8 cellular contexts compared by ENCODE assay signal in the genomic region with DNA sequence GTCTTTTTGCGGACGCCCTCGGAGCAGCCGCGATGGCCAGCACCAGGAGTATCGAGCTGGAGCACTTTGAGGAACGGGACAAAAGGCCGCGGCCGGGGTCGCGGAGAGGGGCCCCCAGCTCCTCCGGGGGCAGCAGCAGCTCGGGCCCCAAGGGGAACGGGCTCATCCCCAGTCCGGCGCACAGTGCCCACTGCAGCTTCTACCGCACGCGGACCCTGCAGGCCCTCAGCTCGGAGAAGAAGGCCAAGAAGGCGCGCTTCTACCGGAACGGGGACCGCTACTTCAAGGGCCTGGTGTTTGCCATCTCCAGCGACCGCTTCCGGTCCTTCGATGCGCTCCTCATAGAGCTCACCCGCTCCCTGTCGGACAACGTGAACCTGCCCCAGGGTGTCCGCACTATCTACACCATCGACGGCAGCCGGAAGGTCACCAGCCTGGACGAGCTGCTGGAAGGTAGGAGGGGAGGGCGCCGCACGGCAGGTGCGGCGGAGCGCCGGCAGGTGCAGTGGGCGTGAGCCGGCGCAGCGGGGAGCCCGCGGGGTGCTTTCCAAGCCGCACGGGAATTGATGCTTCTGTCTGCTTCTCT. TPM values are rescaled to one million over a fixed set of nuclear protein-coding genes. Genes with fewer than 3 reads are reported as not detected.
A peak's percentile ranks its signal among the peaks of the same experiment; 100 is the strongest.
DNase-seq lines count a peak whose midpoint lies in the region; ATAC-seq and TF ChIP-seq lines count a peak whose summit lies in the region.

No MANE protein-coding gene starts in this region.

- TF ChIP-seq CTCF in WTC11 (IDR thresholded peaks at IDR 0.05) (no peak), esophagus squamous epithelium (IDR thresholded peaks at IDR 0.05) (no peak)

- H3K27me3 ChIP-seq in HUES6 (ENCODE audit: control insufficient read depth, insufficient read depth, low read length) (peaks cover 66% of the 10 kb centered on the region), esophagus squamous epithelium (peaks cover 0 to 58% (median 0%) of the 10 kb centered on the region in 4 donors)

- peak overlapping the region; percentile 68 for H3K4me3 Mint-ChIP-seq in WTC11
- H3K4me3 Mint-ChIP-seq in naive B cell: peak overlapping the region; percentile 86 to 99 (median 92)

- DNase-seq in Ammon's horn (ENCODE audit: low spot score) (peak; percentile 29), WTC11 (ENCODE audit: low spot score) (peak; percentile 50), esophagus squamous epithelium (lab: John Stamatoyannopoulos, UW) (no peak), naive B cell (peak; percentile 66), NCI-H128 (lab: John Stamatoyannopoulos, UW; ENCODE audit: unreplicated experiment) (no peak), midbrain (lab: John Stamatoyannopoulos, UW) (no peak)

- H3K27me3 Mint-ChIP-seq in WTC11 (ENCODE audit: low read depth) (peaks cover 69% of the 10 kb centered on the region), naive B cell (peaks cover 13 to 31% (median 15%) of the 10 kb centered on the region in 3 donors)

- H3K36me3 Mint-ChIP-seq in WTC11 (no peaks in the 10 kb centered on the region), naive B cell (no peaks in the 10 kb centered on the region)

- CTCF ChIA-PET in WTC11 (lab: Charles Lee): interaction anchor here (1.0 to 2.1 kb wide), 5 partner anchors 68 to 164 kb away, joined by 3 to 10 read pairs (median 4); no protein-coding TSS in a partner anchor

- intact Hi-C loops in esophagus squamous epithelium (cut with DNase I): no loop called here

- no peaks in the 10 kb centered on the region for H3K36me3 ChIP-seq in HUES6 (ENCODE audit: control insufficient read depth, insufficient read depth, low read length)
- no peaks in the 10 kb centered on the region for H3K36me3 ChIP-seq in esophagus squamous epithelium

- H3K9ac ChIP-seq in HUES6 (ENCODE audit: low read length): peak overlapping the region; percentile 11

- ATAC-seq in GM18868 (IDR thresholded peaks at IDR 0.05; ENCODE audit: unreplicated experiment) (peak; percentile 37), WTC11 (peak; percentile 60), naive B cell (ENCODE audit: low read depth in 2 of 2) (peak; percentile 89 to 90)

- POLR2A ChIA-PET in WTC11 (lab: Charles Lee): no interaction called here

- H3K27ac ChIP-seq in HUES6 (ENCODE audit: low read depth, low read length) (no peak overlapping the region), esophagus squamous epithelium (peak overlapping the region; percentile 74 to 93 (median 84))

- no peaks in the 10 kb centered on the region for H3K9me3 ChIP-seq in HUES6 (ENCODE audit: control insufficient read depth, insufficient read depth, low read depth, low read length)
- H3K9me3 ChIP-seq in esophagus squamous epithelium: no peaks in the 10 kb centered on the region

- whole genome bisulfite sequencing in esophagus squamous epithelium, 2 donors: 0 to 1% methylated on average over 2 to 19 of the region's 54 CpGs

- H3K9me3 Mint-ChIP-seq in WTC11: peaks cover 5% of the 10 kb centered on the region
- no peaks in the 10 kb centered on the region for H3K9me3 Mint-ChIP-seq in naive B cell

- H3K27ac Mint-ChIP-seq in WTC11 (no peak overlapping the region), naive B cell (peak overlapping the region; percentile 24 to 94 (median 76))

- H3K4me1 Mint-ChIP-seq in WTC11 (peaks cover 7% of the 10 kb centered on the region; the same call in 1 of the 2 replicates), naive B cell (peaks cover 14 to 19% (median 14%) of the 10 kb centered on the region in 3 donors)

- H3K4me1 ChIP-seq in HUES6 (ENCODE audit: control insufficient read depth, insufficient read depth, low read length) (0 out of 2 replicates have a peak, but pooled peaks cover 3% of the 10 kb centered on the region), esophagus squamous epithelium (peaks cover 0 to 33% (median 9%) of the 10 kb centered on the region in 3 donors)

- no peak for TF ChIP-seq POLR2A in esophagus squamous epithelium (IDR thresholded peaks at IDR 0.05)

- H3K4me3 ChIP-seq in HUES6 (ENCODE audit: low read depth, low read length): peak overlapping the region; percentile 74
- peak overlapping the region; percentile 48 to 69 (median 60) for H3K4me3 ChIP-seq in esophagus squamous epithelium

TF ChIP-seq in WTC11, 78 proteins besides CTCF, POLR2A, EP300 and RAD21 (continues in another document):
- TF ChIP-seq, protein P1, sequence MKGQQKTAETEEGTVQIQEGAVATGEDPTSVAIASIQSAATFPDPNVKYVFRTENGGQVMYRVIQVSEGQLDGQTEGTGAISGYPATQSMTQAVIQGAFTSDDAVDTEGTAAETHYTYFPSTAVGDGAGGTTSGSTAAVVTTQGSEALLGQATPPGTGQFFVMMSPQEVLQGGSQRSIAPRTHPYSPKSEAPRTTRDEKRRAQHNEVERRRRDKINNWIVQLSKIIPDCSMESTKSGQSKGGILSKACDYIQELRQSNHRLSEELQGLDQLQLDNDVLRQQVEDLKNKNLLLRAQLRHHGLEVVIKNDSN (CRISPR knock-in tag; IDR thresholded peaks at IDR 0.05): no peak
- TF ChIP-seq, protein P2, sequence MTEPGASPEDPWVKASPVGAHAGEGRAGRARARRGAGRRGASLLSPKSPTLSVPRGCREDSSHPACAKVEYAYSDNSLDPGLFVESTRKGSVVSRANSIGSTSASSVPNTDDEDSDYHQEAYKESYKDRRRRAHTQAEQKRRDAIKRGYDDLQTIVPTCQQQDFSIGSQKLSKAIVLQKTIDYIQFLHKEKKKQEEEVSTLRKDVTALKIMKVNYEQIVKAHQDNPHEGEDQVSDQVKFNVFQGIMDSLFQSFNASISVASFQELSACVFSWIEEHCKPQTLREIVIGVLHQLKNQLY (CRISPR knock-in tag; IDR thresholded peaks at IDR 0.05): no peak
- no peak for TF ChIP-seq ZNF423 (CRISPR knock-in tag; IDR thresholded peaks at IDR 0.05)
- TF ChIP-seq, protein P3, sequence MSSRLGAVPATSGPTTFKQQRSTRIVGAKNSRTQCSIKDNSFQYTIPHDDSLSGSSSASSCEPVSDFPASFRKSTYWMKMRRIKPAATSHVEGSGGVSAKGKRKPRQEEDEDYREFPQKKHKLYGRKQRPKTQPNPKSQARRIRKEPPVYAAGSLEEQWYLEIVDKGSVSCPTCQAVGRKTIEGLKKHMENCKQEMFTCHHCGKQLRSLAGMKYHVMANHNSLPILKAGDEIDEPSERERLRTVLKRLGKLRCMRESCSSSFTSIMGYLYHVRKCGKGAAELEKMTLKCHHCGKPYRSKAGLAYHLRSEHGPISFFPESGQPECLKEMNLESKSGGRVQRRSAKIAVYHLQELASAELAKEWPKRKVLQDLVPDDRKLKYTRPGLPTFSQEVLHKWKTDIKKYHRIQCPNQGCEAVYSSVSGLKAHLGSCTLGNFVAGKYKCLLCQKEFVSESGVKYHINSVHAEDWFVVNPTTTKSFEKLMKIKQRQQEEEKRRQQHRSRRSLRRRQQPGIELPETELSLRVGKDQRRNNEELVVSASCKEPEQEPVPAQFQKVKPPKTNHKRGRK (CRISPR knock-in tag; IDR thresholded peaks at IDR 0.05; ENCODE audit: borderline replicate concordance): no peak
- TF ChIP-seq, protein P4, sequence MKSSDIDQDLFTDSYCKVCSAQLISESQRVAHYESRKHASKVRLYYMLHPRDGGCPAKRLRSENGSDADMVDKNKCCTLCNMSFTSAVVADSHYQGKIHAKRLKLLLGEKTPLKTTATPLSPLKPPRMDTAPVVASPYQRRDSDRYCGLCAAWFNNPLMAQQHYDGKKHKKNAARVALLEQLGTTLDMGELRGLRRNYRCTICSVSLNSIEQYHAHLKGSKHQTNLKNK (CRISPR knock-in tag; IDR thresholded peaks at IDR 0.05): no peak
- TF ChIP-seq GTF2I (CRISPR knock-in tag; conservative IDR thresholded peaks at IDR 0.05): no peak
- no peak for TF ChIP-seq IRF2 (CRISPR knock-in tag; IDR thresholded peaks at IDR 0.05; ENCODE audit: borderline replicate concordance, low read depth)
- TF ChIP-seq, protein P5, sequence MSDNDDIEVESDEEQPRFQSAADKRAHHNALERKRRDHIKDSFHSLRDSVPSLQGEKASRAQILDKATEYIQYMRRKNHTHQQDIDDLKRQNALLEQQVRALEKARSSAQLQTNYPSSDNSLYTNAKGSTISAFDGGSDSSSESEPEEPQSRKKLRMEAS (CRISPR knock-in tag; IDR thresholded peaks at IDR 0.05): peak; percentile 74
- no peak for TF ChIP-seq ZNF416 (CRISPR knock-in tag; IDR thresholded peaks at IDR 0.05)
- TF ChIP-seq ZNF232 (CRISPR knock-in tag; IDR thresholded peaks at IDR 0.05): 0 out of 2 replicates have a peak, but pooled peaks have one; percentile 26
- TF ChIP-seq ZNF263 (CRISPR knock-in tag; IDR thresholded peaks at IDR 0.05; ENCODE audit: low read depth): peak; percentile 40; the same call in 1 of the 2 replicates
- TF ChIP-seq, protein P6, sequence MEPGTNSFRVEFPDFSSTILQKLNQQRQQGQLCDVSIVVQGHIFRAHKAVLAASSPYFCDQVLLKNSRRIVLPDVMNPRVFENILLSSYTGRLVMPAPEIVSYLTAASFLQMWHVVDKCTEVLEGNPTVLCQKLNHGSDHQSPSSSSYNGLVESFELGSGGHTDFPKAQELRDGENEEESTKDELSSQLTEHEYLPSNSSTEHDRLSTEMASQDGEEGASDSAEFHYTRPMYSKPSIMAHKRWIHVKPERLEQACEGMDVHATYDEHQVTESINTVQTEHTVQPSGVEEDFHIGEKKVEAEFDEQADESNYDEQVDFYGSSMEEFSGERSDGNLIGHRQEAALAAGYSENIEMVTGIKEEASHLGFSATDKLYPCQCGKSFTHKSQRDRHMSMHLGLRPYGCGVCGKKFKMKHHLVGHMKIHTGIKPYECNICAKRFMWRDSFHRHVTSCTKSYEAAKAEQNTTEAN (CRISPR knock-in tag; IDR thresholded peaks at IDR 0.05): peak; percentile 46; the same call in 1 of the 2 replicates
- no peak for TF ChIP-seq ZNF396 (CRISPR knock-in tag; IDR thresholded peaks at IDR 0.05; ENCODE audit: borderline replicate concordance)
- TF ChIP-seq, protein P7, sequence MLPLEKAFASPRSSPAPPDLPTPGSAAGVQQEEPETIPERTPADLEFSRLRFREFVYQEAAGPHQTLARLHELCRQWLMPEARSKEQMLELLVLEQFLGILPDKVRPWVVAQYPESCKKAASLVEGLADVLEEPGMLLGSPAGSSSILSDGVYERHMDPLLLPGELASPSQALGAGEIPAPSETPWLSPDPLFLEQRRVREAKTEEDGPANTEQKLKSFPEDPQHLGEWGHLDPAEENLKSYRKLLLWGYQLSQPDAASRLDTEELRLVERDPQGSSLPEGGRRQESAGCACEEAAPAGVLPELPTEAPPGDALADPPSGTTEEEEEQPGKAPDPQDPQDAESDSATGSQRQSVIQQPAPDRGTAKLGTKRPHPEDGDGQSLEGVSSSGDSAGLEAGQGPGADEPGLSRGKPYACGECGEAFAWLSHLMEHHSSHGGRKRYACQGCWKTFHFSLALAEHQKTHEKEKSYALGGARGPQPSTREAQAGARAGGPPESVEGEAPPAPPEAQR (CRISPR knock-in tag; IDR thresholded peaks at IDR 0.05): no peak

RNA-seq across cellular contexts. Expression of a gene that starts 0.8 kb away (rescaled TPM):
- total RNA-seq in WTC11 (2021) (0.17 to 0.21 TPM (median 0.18 TPM) in 3 replicates), esophagus squamous epithelium (1 to 10 TPM in 1 of 4 donors, under 1 TPM in 3; 0.61 to 4.0 (median 0.74) TPM)
- 1 to 10 TPM in 3 of 6 donors, under 1 TPM in 3; 0.34 to 9.1 (median 2.0) TPM for polyA plus RNA-seq in naive B cell (ENCODE audit: low read depth in 6 of 6)

Comparison
In these comparisons a context has a peak if more than half of its experiments do, and no peak if none do; other contexts are left out.
1. DNase-seq: peak in Ammon's horn (single experiment), WTC11 (single experiment) and naive B cell (single experiment); none in esophagus squamous epithelium (single experiment), NCI-H128 (single experiment) and midbrain (single experiment).
2. ATAC-seq: peak in every context shown above with its lines; median percentile 90 in naive B cell; 60 in WTC11; 37 in GM18868.